In the genomic region with DNA sequence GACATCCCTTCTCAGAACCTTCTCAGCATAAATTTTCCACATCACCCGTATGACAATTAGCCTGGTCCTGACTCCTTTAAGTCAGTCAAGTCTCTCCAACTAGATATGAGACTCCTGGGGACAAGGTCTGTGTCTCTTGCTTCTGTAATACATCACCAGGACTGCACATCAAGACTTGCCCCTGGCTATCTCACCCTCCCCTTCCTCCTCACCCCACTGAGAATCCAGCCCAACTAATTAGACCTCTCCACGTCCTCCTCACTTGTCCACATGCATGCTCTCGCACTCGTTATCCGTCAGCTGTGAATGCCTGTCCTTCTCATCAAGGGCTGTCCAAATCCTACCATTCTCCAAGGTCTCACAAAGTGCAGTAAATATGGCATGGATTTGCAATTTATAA, we compare ENCODE assay signal across 23 cellular contexts.
"Had no signal": no experiment of that assay in that cellular context is flagged by ENCODE, and none has a peak within 500 bp of the region (broad histone marks: within the 10 kb centered on the region; RNA-seq: fewer than 3 reads in every experiment).

No MANE protein-coding gene starts in this region.

- ATAC-seq: heart right ventricle; mucosa of descending colon; naive thymus-derived CD8-positive, alpha-beta T cell; right cardiac atrium; sciatic nerve; stimulated activated naive B cell treated with anti-CD40 and anti-IgM and Interleukin-4, amounts not matched to agents 10 μg/mL and 1 μg/mL and 100 μg/mL, for 72 hours; stimulated activated naive CD8-positive, alpha-beta T cell treated with anti-CD3 and anti-CD28 coated beads, Interleukin-15, Interleukin-2, amounts not matched to agents 100 U/mL and 50 U/mL, for 24 hours; upper lobe of right lung had no signal

- H3K27ac Mint-ChIP-seq: memory B cell; naive thymus-derived CD8-positive, alpha-beta T cell; progenitor cell of endocrine pancreas; stimulated activated naive B cell treated with anti-CD40 and anti-IgM and Interleukin-4, amounts not matched to agents 10 μg/mL and 1 μg/mL and 100 μg/mL, for 72 hours had no signal

- DNase-seq: heart right ventricle; islet precursor cell; left ventricle myocardium inferior; midbrain; mucosa of descending colon; naive thymus-derived CD8-positive, alpha-beta T cell; ovary; retina; right cardiac atrium; stimulated activated CD4-positive, alpha-beta T cell treated with anti-CD3 and anti-CD28 coated beads, Interleukin-12 subunit alpha, Interleukin-12 subunit beta, amount 100 ng/mL, for 4 hours; stimulated activated CD4-positive, alpha-beta T cell treated with anti-CD3 and anti-CD28 coated beads, Interleukin-15, amount 100 ng/mL, for 24 hours; stimulated activated CD4-positive, alpha-beta T cell treated with anti-CD3 and anti-CD28 coated beads, Interleukin-2, amount 100 ng/mL, for 24 hours; stimulated activated CD4-positive, alpha-beta T cell treated with anti-CD3 and anti-CD28 coated beads, Interleukin-4, amount 100 ng/mL, for 1 hour; stimulated activated naive B cell treated with anti-CD40 and anti-IgM and Interleukin-4, amounts not matched to agents 10 μg/mL and 1 μg/mL and 100 μg/mL, for 72 hours; stimulated activated naive CD8-positive, alpha-beta T cell treated with anti-CD3 and anti-CD28 coated beads, Interleukin-15, Interleukin-2, amounts not matched to agents 100 U/mL and 50 U/mL, for 24 hours; stomach; testis; thyroid gland; transverse colon; upper lobe of right lung had no signal

- H3K4me3 Mint-ChIP-seq: memory B cell; naive thymus-derived CD8-positive, alpha-beta T cell; stimulated activated naive B cell treated with anti-CD40 and anti-IgM and Interleukin-4, amounts not matched to agents 10 μg/mL and 1 μg/mL and 100 μg/mL, for 72 hours had no signal

- H3K4me1 Mint-ChIP-seq: memory B cell; naive thymus-derived CD8-positive, alpha-beta T cell; stimulated activated naive B cell treated with anti-CD40 and anti-IgM and Interleukin-4, amounts not matched to agents 10 μg/mL and 1 μg/mL and 100 μg/mL, for 72 hours had no signal

- H3K36me3 Mint-ChIP-seq: stimulated activated naive B cell treated with anti-CD40 and anti-IgM and Interleukin-4, amounts not matched to agents 10 μg/mL and 1 μg/mL and 100 μg/mL, for 72 hours had no signal
